ENCODE assay signal across 21 cellular contexts in genomic region chr20:16691381-16691780, GRCh38. TPM values are rescaled to one million over a fixed set of nuclear protein-coding genes. Genes with fewer than 3 reads are reported as not detected.
DNase-seq lines count a peak whose midpoint lies in the region; TF ChIP-seq lines count a peak whose summit lies in the region.
"Had no signal": no experiment of that assay in that cellular context is flagged by ENCODE, and none has a peak within 500 bp of the region (broad histone marks: within the 10 kb centered on the region; RNA-seq: fewer than 3 reads in every experiment).

No MANE protein-coding gene starts in this region.

- peaks cover 20 to 84% (median 61%) of the 10 kb centered on the region in 10 experiments for H3K4me1 ChIP-seq in BLaER1 treated with 17β-estradiol and CSF1 and Interleukin-3, amounts not matched to agents 10 nM and 100 nM
- H3K4me1 ChIP-seq in Loucy (ENCODE audit: insufficient read depth, low read length, poor library complexity, severe bottlenecking), result peaks cover 9% of the 10 kb centered on the region
- H3K4me1 ChIP-seq: BE2C, Caco-2 had no signal

- no peaks in the 10 kb centered on the region for H3K79me2 ChIP-seq in Loucy (ENCODE audit: insufficient read depth, low read length)

- H3K27me3 ChIP-seq in BLaER1 treated with 17β-estradiol and CSF1 and Interleukin-3, amounts not matched to agents 10 nM and 100 nM, result no peaks in the 10 kb centered on the region
- no peaks in the 10 kb centered on the region for H3K27me3 ChIP-seq in Loucy (ENCODE audit: insufficient read depth, low read length, poor library complexity, severe bottlenecking)
- H3K27me3 ChIP-seq: BE2C had no signal

- H3K9ac ChIP-seq in BLaER1 treated with 17β-estradiol and CSF1 and Interleukin-3, amounts not matched to agents 10 nM and 100 nM, result no peak overlapping the region
- no peak overlapping the region for H3K9ac ChIP-seq in Loucy (ENCODE audit: low read depth, low read length, poor library complexity, severe bottlenecking)

- DNase-seq in SK-MEL-5 (ENCODE audit: low read depth, low spot score) (peak; percentile 60), iPS-NIHi11 (ENCODE audit: low spot score) (no peak), midbrain (lab: John Stamatoyannopoulos, UW) (no peak), NCI-H2196 treated with DMSO at 0.1 percent for 48 hours (lab: John Stamatoyannopoulos, UW; ENCODE audit: unreplicated experiment) (no peak), NCI-H128 (lab: John Stamatoyannopoulos, UW; ENCODE audit: unreplicated experiment) (no peak)
- DNase-seq: 8988T; ACHN; BE2C; C1 segment of cervical spinal cord; Caco-2; Calu3; CD4-positive, alpha-beta memory T cell; CD4-positive, CD25-positive, alpha-beta regulatory T cell; CD8-positive, alpha-beta memory T cell; DMS79 treated with DMSO at 0.1 percent for 48 hours; GF-D8 had no signal

- H3K36me3 ChIP-seq in BLaER1 treated with 17β-estradiol and CSF1 and Interleukin-3, amounts not matched to agents 10 nM and 100 nM, result no peaks in the 10 kb centered on the region
- H3K36me3 ChIP-seq in Loucy (ENCODE audit: insufficient read depth, low read length), result no peaks in the 10 kb centered on the region
- H3K36me3 ChIP-seq: BE2C had no signal

- TF ChIP-seq CTCF in Loucy (conservative IDR thresholded peaks at IDR 0.05; ENCODE audit: low read length), result no peak

- H3K9me2 ChIP-seq in Loucy (replicated peaks; ENCODE audit: low read depth, low read length), result no peaks in the 10 kb centered on the region

- H3K9me3 ChIP-seq in BLaER1 treated with 17β-estradiol and CSF1 and Interleukin-3, amounts not matched to agents 10 nM and 100 nM (replicated peaks in 1 of 11), result peaks cover 0 to 17% (median 0%) of the 10 kb centered on the region in 11 experiments; a peak in 4 of 22 replicates
- H3K9me3 ChIP-seq in Loucy (ENCODE audit: insufficient read depth, low read depth, low read length), result no peaks in the 10 kb centered on the region
- H3K9me3 ChIP-seq: BE2C, Caco-2 had no signal

- no peaks in the 10 kb centered on the region for H4K20me1 ChIP-seq in BLaER1 treated with 17β-estradiol and CSF1 and Interleukin-3, amounts not matched to agents 10 nM and 100 nM
- H4K20me1 ChIP-seq in Loucy (ENCODE audit: insufficient read depth, low read length, poor library complexity, severe bottlenecking), result no peaks in the 10 kb centered on the region

- H3K4me2 ChIP-seq in BLaER1 treated with 17β-estradiol and CSF1 and Interleukin-3, amounts not matched to agents 10 nM and 100 nM, result peak overlapping the region; percentile 19 to 83 (median 58); a peak in 20 of 22 replicates
- H3K4me2 ChIP-seq in Loucy (ENCODE audit: low read depth, low read length, poor library complexity, severe bottlenecking), result peak overlapping the region; percentile 22

- no peak overlapping the region for H2AFZ ChIP-seq in Loucy (ENCODE audit: low read length)

- in situ Hi-C loops in SK-MEL-5 (cut with HindIII; ENCODE audit: low pct_unique_long_range_greater_than_20kb, low sequenced_read_pairs), result no loop called here

- H3K27ac ChIP-seq in BLaER1 treated with 17β-estradiol and CSF1 and Interleukin-3, amounts not matched to agents 10 nM and 100 nM, result 0 out of 22 replicates have a peak overlapping the region, but pooled peaks of 1 of the 11 experiments have one; percentile 0

- H3K4me3 ChIP-seq in BLaER1 treated with 17β-estradiol and CSF1 and Interleukin-3, amounts not matched to agents 10 nM and 100 nM, result no peak overlapping the region; a peak in 1 of 20 replicates
- no peak overlapping the region for H3K4me3 ChIP-seq in Loucy (ENCODE audit: low read length, poor library complexity, severe bottlenecking)

- no peaks in the 10 kb centered on the region for H3F3A ChIP-seq in Loucy (ENCODE audit: low read depth)

RNA-seq across cellular contexts. Expression of gene SNRPB2, which starts 38.4 kb away (rescaled TPM):
- total RNA-seq in SK-MEL-5 (2014; rRNA removed; shearing (Covaris generic)), result 186 and 206 TPM in 2 replicates
- 177 and 202 TPM in 2 replicates for polyA plus RNA-seq in SK-MEL-5 (2015; cell fraction: cytosol; rRNA removed)
- polyA plus RNA-seq in SK-MEL-5 (2015; cell fraction: nucleus; rRNA removed), result 86.7 and 93.1 TPM in 2 replicates

RNA-seq across cellular contexts. Expression of gene OTOR, which starts 56.8 kb away (rescaled TPM):
- total RNA-seq in SK-MEL-5 (2014; rRNA removed; shearing (Covaris generic)), result not detected in 2 replicates
- not detected in 2 replicates for polyA plus RNA-seq in SK-MEL-5 (2015; cell fraction: cytosol; rRNA removed)
- 0.31 TPM in 1 of 2 replicates, not detected in the other for polyA plus RNA-seq in SK-MEL-5 (2015; cell fraction: nucleus; rRNA removed)
- total RNA-seq: A673; Caco-2; Calu3; CD4-positive, alpha-beta memory T cell; CD4-positive, CD25-positive, alpha-beta regulatory T cell; CD8-positive, alpha-beta memory T cell had no signal
- polyA plus RNA-seq: AG04450; CD14-positive monocyte; CD4-positive, alpha-beta memory T cell; CD4-positive, CD25-positive, alpha-beta regulatory T cell; CD8-positive, alpha-beta memory T cell had no signal
